ENCODE assay signal across 9 cellular contexts in the genomic region with DNA sequence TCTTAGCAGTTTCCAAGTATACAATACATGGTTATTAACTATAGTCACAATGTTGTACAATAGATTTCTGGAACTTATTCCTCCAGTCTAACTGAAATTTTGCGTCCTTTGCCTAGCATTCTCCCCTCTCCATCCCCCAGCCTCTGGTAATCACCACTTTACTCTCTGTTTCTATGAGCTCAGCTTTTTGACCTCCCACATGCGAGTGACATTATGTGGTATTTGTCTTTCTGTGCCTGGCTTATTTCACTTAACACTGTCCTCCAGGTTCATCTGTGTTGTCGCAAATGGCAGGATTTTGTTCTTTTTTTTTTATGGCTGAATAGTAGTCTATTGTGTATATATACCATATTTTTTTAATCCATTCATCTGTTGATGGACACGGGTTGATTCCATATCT. TPM values are rescaled to one million over a fixed set of nuclear protein-coding genes. Genes with fewer than 3 reads are reported as not detected.
"Had no signal": no experiment of that assay in that cellular context is flagged by ENCODE, and none has a peak within 500 bp of the region (broad histone marks: within the 10 kb centered on the region; RNA-seq: fewer than 3 reads in every experiment).

No MANE protein-coding gene starts in this region.

- H3K4me3 ChIP-seq: GM23248, HAP-1 had no signal

- H3K27ac ChIP-seq: GM23248, HL-60 had no signal

- ATAC-seq: HCT116, HepG2 had no signal

- H3K9me3 ChIP-seq: HAP-1 had no signal

- DNase-seq: GM23248, GOT3, H7, HFFc6 had no signal

RNA-seq across cellular contexts. Expression of gene CD101, which starts 43.9 kb away (rescaled TPM):
- total RNA-seq: GM23248, HFFc6 had no signal
- polyA plus RNA-seq: GM23248 had no signal

RNA-seq across cellular contexts. Expression of gene PTGFRN, which starts 47.9 kb away (rescaled TPM):
- polyA plus RNA-seq: IgD-negative memory B cell had no signal
